Comparison of ENCODE assay signal across 8 cellular contexts in the genomic region with DNA sequence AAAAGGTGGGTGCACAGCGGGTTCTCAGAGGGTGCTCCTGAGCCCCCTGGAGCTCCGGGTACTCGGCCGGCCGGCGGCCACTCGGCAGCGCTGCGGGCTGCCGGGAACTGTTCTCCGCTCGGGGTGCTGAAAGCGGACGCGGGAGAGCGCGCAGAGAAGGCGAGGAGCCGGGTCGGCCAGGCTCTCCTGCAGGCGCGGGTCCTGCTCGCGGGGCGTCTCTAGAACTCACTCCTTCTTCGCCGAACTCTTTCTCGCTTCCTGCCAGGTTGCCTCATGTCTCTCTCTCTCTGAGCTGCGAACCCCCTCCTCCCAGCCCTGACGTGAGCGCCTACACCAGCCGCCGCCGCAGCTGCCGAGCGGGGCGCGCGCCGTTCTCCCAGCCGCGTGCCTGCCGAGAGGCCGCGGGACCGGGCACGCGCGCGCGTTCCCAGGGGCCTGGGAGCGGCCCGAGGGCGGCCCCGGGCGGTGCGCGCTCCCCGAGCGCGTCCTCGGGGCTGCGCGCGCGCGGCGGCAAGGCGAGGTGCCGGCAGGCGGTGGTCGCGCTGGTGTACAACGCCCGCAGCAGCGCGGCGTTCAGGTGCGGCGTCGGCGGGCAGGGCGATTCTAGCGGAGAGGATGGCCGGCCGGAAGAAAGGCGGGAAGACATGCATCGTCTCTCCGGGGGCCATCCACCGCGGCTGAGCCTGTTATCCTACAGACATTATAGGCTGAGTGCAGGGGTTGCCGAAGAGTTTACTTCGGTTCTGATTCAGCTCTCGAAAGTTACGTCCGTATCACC.
DNase-seq lines count a peak whose midpoint lies in the region; ATAC-seq and TF ChIP-seq lines count a peak whose summit lies in the region.

A gene with protein sequence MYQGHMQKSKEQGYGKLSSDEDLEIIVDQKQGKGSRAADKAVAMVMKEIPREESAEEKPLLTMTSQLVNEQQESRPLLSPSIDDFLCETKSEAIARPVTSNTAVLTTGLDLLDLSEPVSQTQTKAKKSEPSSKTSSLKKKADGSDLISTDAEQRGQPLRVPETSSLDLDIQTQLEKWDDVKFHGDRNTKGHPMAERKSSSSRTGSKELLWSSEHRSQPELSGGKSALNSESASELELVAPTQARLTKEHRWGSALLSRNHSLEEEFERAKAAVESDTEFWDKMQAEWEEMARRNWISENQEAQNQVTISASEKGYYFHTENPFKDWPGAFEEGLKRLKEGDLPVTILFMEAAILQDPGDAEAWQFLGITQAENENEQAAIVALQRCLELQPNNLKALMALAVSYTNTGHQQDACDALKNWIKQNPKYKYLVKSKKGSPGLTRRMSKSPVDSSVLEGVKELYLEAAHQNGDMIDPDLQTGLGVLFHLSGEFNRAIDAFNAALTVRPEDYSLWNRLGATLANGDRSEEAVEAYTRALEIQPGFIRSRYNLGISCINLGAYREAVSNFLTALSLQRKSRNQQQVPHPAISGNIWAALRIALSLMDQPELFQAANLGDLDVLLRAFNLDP (minus strand): TSS at position 260 of the 778 bp plus-strand sequence. CDS start 338 bp downstream, outside the sequence.

- peaks cover 7% of the 10 kb centered on the region for H3K4me1 ChIP-seq in neuron (ENCODE audit: insufficient read depth, low read length)

- H3K27me3 ChIP-seq in neuron (ENCODE audit: insufficient read depth, low read length) = peaks cover 26% of the 10 kb centered on the region

- TF ChIP-seq CTCF in fibroblast of pulmonary artery (IDR thresholded peaks at IDR 0.05; ENCODE audit: low read length, missing control alignments) = no peak

- H2AFZ ChIP-seq in neuron (ENCODE audit: low read depth, low read length) = peak within 1 kb of the TSS; percentile 72

- H3K9me3 ChIP-seq in neuron (ENCODE audit: low read length) = no peaks in the 10 kb centered on the region

- no peaks in the 10 kb centered on the region for H3K36me3 ChIP-seq in neuron (ENCODE audit: insufficient read depth, low read length)

- peak; percentile 86 for ATAC-seq in HG02798 (IDR thresholded peaks at IDR 0.05; ENCODE audit: poor library complexity, unreplicated experiment)

- peak within 1 kb of the TSS; percentile 26 for H3K4me3 ChIP-seq in fibroblast of pulmonary artery (replicated peaks; ENCODE audit: low read depth, low read length)
- peak within 1 kb of the TSS; percentile 54 for H3K4me3 ChIP-seq in neuron (ENCODE audit: low read length)

- peak; percentile 2 for DNase-seq in activated T-cell treated with anti-CD3 and anti-CD28 coated beads for 1 hour (ENCODE audit: low read depth)
- no peak for DNase-seq in activated T-cell treated with anti-CD3 and anti-CD28 coated beads for 4 hours
- peak; percentile 93 for DNase-seq in NCI-H1436 (lab: John Stamatoyannopoulos, UW)
- DNase-seq in activated CD4-positive, alpha-beta T cell treated with anti-CD3 and anti-CD28 coated beads, Interleukin-2, amount 50 U/mL, for 48 hours = peak; percentile 22 to 38
- DNase-seq in fibroblast of pulmonary artery (ENCODE audit: low read depth) = peak; percentile 42
- no peak for DNase-seq in central memory CD4-positive, alpha-beta T cell

Comparison
In these comparisons a context has a peak if more than half of its experiments do, and no peak if none do; other contexts are left out.
1. DNase-seq: peak in activated T-cell treated with anti-CD3 and anti-CD28 coated beads for 1 hour (single experiment), NCI-H1436 (single experiment), activated CD4-positive, alpha-beta T cell treated with anti-CD3 and anti-CD28 coated beads, Interleukin-2, amount 50 U/mL, for 48 hours (2 of 2) and fibroblast of pulmonary artery (single experiment); none in activated T-cell treated with anti-CD3 and anti-CD28 coated beads for 4 hours (single experiment) and central memory CD4-positive, alpha-beta T cell (single experiment).